Comparison of ENCODE assay signal across 1 cellular context in the genomic region with DNA sequence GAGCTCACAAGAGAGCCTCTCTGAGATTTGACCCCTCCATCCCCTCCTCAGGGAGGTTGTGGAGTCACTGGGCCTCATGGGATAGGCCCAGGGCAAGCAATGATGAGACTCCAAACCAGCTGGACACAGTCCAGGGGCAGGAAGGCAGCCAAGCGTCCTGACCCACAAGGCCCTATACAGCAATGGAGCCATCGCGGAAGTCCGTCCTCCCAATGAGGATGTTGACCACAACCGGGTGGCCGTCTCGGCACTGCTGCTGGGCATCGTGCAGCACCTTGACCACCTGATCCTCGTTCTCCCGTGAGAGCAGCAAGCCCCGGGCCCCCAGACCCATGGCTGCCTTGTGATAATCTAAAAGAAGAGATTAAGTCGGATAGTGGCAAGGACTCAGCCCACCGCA.
TF ChIP-seq lines count a peak whose summit lies in the region.

No MANE protein-coding gene starts in this region.

TF ChIP-seq in H1, 55 proteins besides CTCF, POLR2A, EP300 and RAD21:
- TF ChIP-seq POLR2AphosphoS5 (IDR thresholded peaks at IDR 0.05; ENCODE audit: low read depth, low read length), result peak; percentile 62
- no peak for TF ChIP-seq SP4 (IDR thresholded peaks at IDR 0.05; ENCODE audit: low read length)
- TF ChIP-seq POU5F1 (IDR thresholded peaks at IDR 0.05; ENCODE audit: low read depth, low read length), result no peak
- no peak for TF ChIP-seq RNF2 (IDR thresholded peaks at IDR 0.05; ENCODE audit: borderline replicate concordance, low read depth, low read length, missing control alignments, poor library complexity, severe bottlenecking)
TF ChIP-seq in H1: peak in this region for 1.
